16 cellular contexts compared by ENCODE assay signal in the genomic region with DNA sequence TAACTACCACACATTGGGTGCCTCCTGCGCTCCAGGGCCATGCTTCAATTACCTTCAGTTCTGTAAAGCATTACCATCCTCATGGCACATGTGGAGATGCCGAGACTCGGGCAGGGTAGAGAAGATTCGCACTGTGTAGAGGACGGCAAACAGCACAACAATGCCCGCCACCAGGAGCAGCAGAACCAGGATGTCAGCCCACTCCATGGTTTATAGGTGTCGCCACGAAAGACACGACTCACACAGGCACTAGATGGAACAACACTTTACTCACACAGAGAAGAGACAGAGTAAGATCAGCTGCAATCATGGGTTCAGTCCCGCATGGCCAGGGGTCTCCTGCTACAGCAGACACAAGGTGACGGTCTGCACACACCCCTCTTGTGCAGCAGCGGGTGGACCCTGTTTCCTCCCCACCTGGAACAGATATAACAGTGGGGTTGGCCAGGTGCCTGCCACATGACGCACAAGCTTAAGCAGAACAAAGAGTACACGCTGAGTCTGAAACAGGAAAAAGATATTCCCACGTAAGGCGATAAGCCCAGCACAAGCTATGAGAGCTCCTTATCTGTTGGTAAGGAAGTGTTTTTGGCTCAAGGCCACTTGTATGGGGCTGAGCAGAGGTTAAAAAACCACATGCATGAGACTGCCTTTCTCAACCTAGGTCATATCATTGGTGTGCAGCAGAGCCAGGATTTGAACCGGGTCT. TPM values are rescaled to one million over a fixed set of nuclear protein-coding genes. Genes with fewer than 3 reads are reported as not detected.
DNase-seq lines count a peak whose midpoint lies in the region; ATAC-seq and TF ChIP-seq lines count a peak whose summit lies in the region.
"Had no signal": no experiment of that assay in that cellular context is flagged by ENCODE, and none has a peak within 500 bp of the region (broad histone marks: within the 10 kb centered on the region; RNA-seq: fewer than 3 reads in every experiment).

No MANE protein-coding gene starts in this region.

- peak; percentile 12 for DNase-seq in GDM1 (lab: John Stamatoyannopoulos, UW)
- peak in 2 of 3 donors; percentile 69 to 71 for DNase-seq in Peyer's patch
- peak; percentile 75 for DNase-seq in fibroblast of villous mesenchyme (ENCODE audit: low read depth)
- DNase-seq in mucosa of descending colon: peak in 1 of 3 donors; percentile 11
- DNase-seq in SKM-1 treated with dmso at 0.1 percent for 144 hours (lab: John Stamatoyannopoulos, UW; ENCODE audit: unreplicated experiment): no peak
- DNase-seq in SK-N-SH: no peak
- DNase-seq in NCI-H1417 treated with DMSO at 0.1 percent for 48 hours (lab: John Stamatoyannopoulos, UW): no peak
- DNase-seq: activated CD4-positive, alpha-beta T cell treated with anti-CD3 and anti-CD28 coated beads, Interleukin-2, amount 10 ng/mL, durations not matched to agents 24 days and 14 days; activated effector memory CD4-positive, alpha-beta T cell treated with anti-CD3 and anti-CD28 coated beads, Interleukin-2, amount 50 U/mL, for 16 hours; AML-193; NCI-H446 treated with DMSO at 0.1 percent for 48 hours; retina had no signal

- H3K27ac ChIP-seq in Peyer's patch (no peak overlapping the region), SK-N-SH (ENCODE audit: low read depth in 2 of 2, low read length in 1 of 2) (no peak overlapping the region)
- H3K27ac ChIP-seq: tibial nerve had no signal

- H3K4me1 ChIP-seq in Peyer's patch: no peaks in the 10 kb centered on the region
- no peaks in the 10 kb centered on the region for H3K4me1 ChIP-seq in mucosa of descending colon (ENCODE audit: low read depth)
- no peaks in the 10 kb centered on the region; a peak in 1 of 4 replicates for H3K4me1 ChIP-seq in SK-N-SH (ENCODE audit: control insufficient read depth in 1 of 2, insufficient read depth in 2 of 2, low read depth in 1 of 2, low read length in 1 of 2)
- H3K4me1 ChIP-seq: tibial nerve had no signal

- intact Hi-C loops in mucosa of descending colon (cut with DNase I, micrococcal nuclease): no loop called here

- H2AFZ ChIP-seq in SK-N-SH (ENCODE audit: low read depth): no peak overlapping the region

- no peaks in the 10 kb centered on the region for H3K27me3 ChIP-seq in Peyer's patch
- peaks cover 12% of the 10 kb centered on the region; the same call in 1 of the 2 replicates for H3K27me3 ChIP-seq in SK-N-SH (ENCODE audit: insufficient read depth)

- H4K20me1 ChIP-seq in SK-N-SH (ENCODE audit: insufficient read depth): no peaks in the 10 kb centered on the region

- CTCF ChIA-PET in SK-N-SH (lab: Yijun Ruan, JAX): interaction anchor here (0.8 to 6.3 kb wide), 3 partner anchors 24 to 48 kb away, joined by 3 to 148 read pairs (median 3); no protein-coding TSS in a partner anchor

- H3K9ac ChIP-seq in SK-N-SH: no peak overlapping the region

- TF ChIP-seq EP300 in SK-N-SH (IDR thresholded peaks at IDR 0.05; ENCODE audit: borderline replicate concordance in 1 of 2, low read depth in 1 of 2, low read length in 1 of 2): no peak

- TF ChIP-seq CTCF in Peyer's patch (IDR thresholded peaks at IDR 0.05) (no peak), fibroblast of villous mesenchyme (IDR thresholded peaks at IDR 0.05; ENCODE audit: insufficient read depth, low read depth, low read length) (no peak), mucosa of descending colon (IDR thresholded peaks at IDR 0.05) (no peak), SK-N-SH (IDR thresholded peaks at IDR 0.05) (no peak)

- no peak for TF ChIP-seq POLR2A in Peyer's patch (IDR thresholded peaks at IDR 0.05)

- H3F3A ChIP-seq in SK-N-SH (replicated peaks; ENCODE audit: insufficient read depth): no peaks in the 10 kb centered on the region

- H3K79me2 ChIP-seq in SK-N-SH (ENCODE audit: insufficient read depth): no peaks in the 10 kb centered on the region

- 72% methylated on average over 17 of the region's 17 CpGs for WGBS in SK-N-SH (ENCODE audit: low lambda C conversion rate)

- TF ChIP-seq RAD21 in SK-N-SH (IDR thresholded peaks at IDR 0.05; ENCODE audit: low read length): no peak

- H3K36me3 ChIP-seq in Peyer's patch: no peaks in the 10 kb centered on the region
- no peaks in the 10 kb centered on the region for H3K36me3 ChIP-seq in mucosa of descending colon (ENCODE audit: low read depth)
- no peaks in the 10 kb centered on the region for H3K36me3 ChIP-seq in SK-N-SH (replicated peaks in 1 of 2; ENCODE audit: control insufficient read depth in 1 of 2, insufficient read depth in 2 of 2, low read length in 1 of 2)
- H3K36me3 ChIP-seq: tibial nerve had no signal

- no peaks in the 10 kb centered on the region for H3K9me3 ChIP-seq in Peyer's patch
- no peaks in the 10 kb centered on the region for H3K9me3 ChIP-seq in mucosa of descending colon
- no peaks in the 10 kb centered on the region for H3K9me3 ChIP-seq in SK-N-SH

- H3K4me2 ChIP-seq in SK-N-SH: no peak overlapping the region

- H3K4me3 ChIP-seq in Peyer's patch: no peak overlapping the region
- H3K4me3 ChIP-seq in fibroblast of villous mesenchyme (ENCODE audit: low read depth, low read length): no peak overlapping the region
- no peak overlapping the region for H3K4me3 ChIP-seq in mucosa of descending colon
- no peak overlapping the region for H3K4me3 ChIP-seq in SK-N-SH (ENCODE audit: low read depth in 2 of 2, low read length in 1 of 2)
- H3K4me3 ChIP-seq: tibial nerve had no signal

- POLR2A ChIA-PET in SK-N-SH (lab: Yijun Ruan, JAX): no interaction called here

- peak; percentile 81 for ATAC-seq in mucosa of descending colon
- ATAC-seq in HG03378 (IDR thresholded peaks at IDR 0.05; ENCODE audit: unreplicated experiment): no peak

- H3K9me2 ChIP-seq in SK-N-SH: no peaks in the 10 kb centered on the region

TF ChIP-seq in SK-N-SH, 30 proteins besides CTCF, POLR2A, EP300 and RAD21:
- no peak for TF ChIP-seq EZH2phosphoT487 (IDR thresholded peaks at IDR 0.05; ENCODE audit: borderline replicate concordance, low read depth)
- no peak for TF ChIP-seq POLR2AphosphoS5 (IDR thresholded peaks at IDR 0.05; ENCODE audit: low read depth, low read length)
- TF ChIP-seq NRF1 (IDR thresholded peaks at IDR 0.05; ENCODE audit: low read depth, low read length): no peak
- no peak for TF ChIP-seq GABPA (IDR thresholded peaks at IDR 0.05; ENCODE audit: low read depth)
- TF ChIP-seq SMC3 (IDR thresholded peaks at IDR 0.05; ENCODE audit: low read depth, low read length): no peak
- TF ChIP-seq MEF2A (IDR thresholded peaks at IDR 0.05; ENCODE audit: borderline replicate concordance, low read depth): no peak
- TF ChIP-seq, protein P1, sequence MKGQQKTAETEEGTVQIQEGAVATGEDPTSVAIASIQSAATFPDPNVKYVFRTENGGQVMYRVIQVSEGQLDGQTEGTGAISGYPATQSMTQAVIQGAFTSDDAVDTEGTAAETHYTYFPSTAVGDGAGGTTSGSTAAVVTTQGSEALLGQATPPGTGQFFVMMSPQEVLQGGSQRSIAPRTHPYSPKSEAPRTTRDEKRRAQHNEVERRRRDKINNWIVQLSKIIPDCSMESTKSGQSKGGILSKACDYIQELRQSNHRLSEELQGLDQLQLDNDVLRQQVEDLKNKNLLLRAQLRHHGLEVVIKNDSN (IDR thresholded peaks at IDR 0.05; ENCODE audit: borderline replicate concordance, low read depth): no peak
- TF ChIP-seq RFX5 (IDR thresholded peaks at IDR 0.05; ENCODE audit: low read length): no peak
- TF ChIP-seq SIN3A (IDR thresholded peaks at IDR 0.05; ENCODE audit: borderline replicate concordance, low read depth, low read length): no peak
- TF ChIP-seq FOSL2 (IDR thresholded peaks at IDR 0.05; ENCODE audit: borderline replicate concordance, low read depth): no peak
- TF ChIP-seq GATA2 (CRISPR knock-in tag; IDR thresholded peaks at IDR 0.05): no peak

RNA-seq across cellular contexts. Expression of a gene that starts 2.5 kb away (rescaled TPM):
- total RNA-seq in Peyer's patch: not detected
- total RNA-seq in fibroblast of villous mesenchyme: not detected in 2 replicates
- not detected for total RNA-seq in mucosa of descending colon
- polyA plus RNA-seq in SK-N-SH (2012; rRNA removed): not detected in 2 replicates
- not detected in 2 replicates for polyA plus RNA-seq in SK-N-SH (2012; cell fraction: cytosol; rRNA removed)
- not detected in 2 replicates for polyA plus RNA-seq in SK-N-SH (2012; cell fraction: nucleus; rRNA removed)
- total RNA-seq: activated CD4-positive, alpha-beta T cell treated with anti-CD3 and anti-CD28 coated beads, Interleukin-2, amount 10 ng/mL, durations not matched to agents 24 days and 14 days; mononuclear cell; SK-MEL-5; tibial nerve had no signal

RNA-seq across cellular contexts. Expression of a gene that starts 55.4 kb away (rescaled TPM):
- total RNA-seq in Peyer's patch (1 to 10 TPM; 1.8 to 8.3 (median 5.4) TPM), fibroblast of villous mesenchyme (73.8 and 99.9 TPM in 2 replicates), mucosa of descending colon (1 to 10 TPM in 2 of 3 donors, under 1 TPM in 1; 0.87 to 7.9 (median 5.1) TPM)
- polyA plus RNA-seq in SK-N-SH (2012; rRNA removed): 37.5 and 50.3 TPM in 2 replicates
- 36.5 and 50.1 TPM in 2 replicates for polyA plus RNA-seq in SK-N-SH (2012; cell fraction: cytosol; rRNA removed)
- 52.4 and 60.2 TPM in 2 replicates for polyA plus RNA-seq in SK-N-SH (2012; cell fraction: nucleus; rRNA removed)

Comparison
In these comparisons a context has a peak if more than half of its experiments do, and no peak if none do; other contexts are left out.
1. DNase-seq: peak in GDM1 (single experiment), Peyer's patch (2 of 3) and fibroblast of villous mesenchyme (single experiment); none in SKM-1 treated with dmso at 0.1 percent for 144 hours (single experiment), SK-N-SH (single experiment) and NCI-H1417 treated with DMSO at 0.1 percent for 48 hours (single experiment).